Comparison of ENCODE assay signal across 11 cellular contexts in genomic region chr11:120807414-120808150, GRCh38.
A peak's percentile ranks its signal among the peaks of the same experiment; 100 is the strongest.
DNase-seq lines count a peak whose midpoint lies in the region; TF ChIP-seq lines count a peak whose summit lies in the region.
"Had no signal": no experiment of that assay in that cellular context is flagged by ENCODE, and none has a peak within 500 bp of the region (broad histone marks: within the 10 kb centered on the region; RNA-seq: fewer than 3 reads in every experiment).

No MANE protein-coding gene starts in this region.

- peak overlapping the region; percentile 54 for H3K27ac ChIP-seq in mesodermal cell (ENCODE audit: low read depth, low read length, severe bottlenecking)
- H3K27ac ChIP-seq in adrenal gland: no peak overlapping the region

- WGBS in mesodermal cell (ENCODE audit: insufficient coverage in 2 of 2), 2 experiments: 57 to 71% methylated on average over 8 to 13 of the region's 13 CpGs
- 79 to 83% (median 81%) methylated on average over 13 of the region's 13 CpGs for WGBS in adrenal gland, 4 donors

- H3K9me3 ChIP-seq in mesodermal cell (ENCODE audit: control insufficient read depth, low read length) (no peaks in the 10 kb centered on the region), adrenal gland (replicated peaks in 1 of 3) (no peaks in the 10 kb centered on the region)

- peak; percentile 83 for DNase-seq in COLO829 (ENCODE audit: low spot score)
- peak; percentile 78 for DNase-seq in LoVo (ENCODE audit: low spot score)
- DNase-seq in dermis blood vessel endothelial cell: peak; percentile 64
- no peak for DNase-seq in activated naive CD4-positive, alpha-beta T cell treated with Interleukin-2 at 50 U/mL for 16 hours
- DNase-seq in head of caudate nucleus: no peak
- no peak for DNase-seq in NCI-H2171 (lab: John Stamatoyannopoulos, UW)
- DNase-seq in adrenal gland: no peak
- DNase-seq: activated T-cell treated with anti-CD3 and anti-CD28 coated beads, Interleukin-2, amount 50 U/mL, for 72 hours; naive thymus-derived CD8-positive, alpha-beta T cell; NCI-H187 treated with DMSO at 0.1 percent for 48 hours had no signal

- no peak for TF ChIP-seq CTCF in adrenal gland (IDR thresholded peaks at IDR 0.05)

- no peaks in the 10 kb centered on the region for H3K36me3 ChIP-seq in mesodermal cell (ENCODE audit: control insufficient read depth, insufficient read depth, low read length)
- no peaks in the 10 kb centered on the region for H3K36me3 ChIP-seq in adrenal gland (replicated peaks in 1 of 2)

- no peak for TF ChIP-seq POLR2A in adrenal gland (IDR thresholded peaks at IDR 0.05)

- intact Hi-C loops in head of caudate nucleus (cut with DNase I): no loop called here
- intact Hi-C loops in adrenal gland (cut with DNase I): loop anchor here in 1 of 2 donors (10.0 kb wide), 1 partner anchor 293 kb away; the partner anchor contains the start of gene GRIK4

- H3K4me1 ChIP-seq in mesodermal cell (ENCODE audit: control insufficient read depth, insufficient read depth, low read length, poor library complexity, severe bottlenecking) (peaks cover 12% of the 10 kb centered on the region), adrenal gland (replicated peaks in 1 of 2) (no peaks in the 10 kb centered on the region)

- H3K4me3 ChIP-seq in mesodermal cell (ENCODE audit: extremely low read depth, insufficient read depth, low read length, poor library complexity, severe bottlenecking) (no peak overlapping the region), adrenal gland (no peak overlapping the region)

- H3K27me3 ChIP-seq in adrenal gland: no peaks in the 10 kb centered on the region

Comparison
In these comparisons a context has a peak if more than half of its experiments do, and no peak if none do; other contexts are left out.
1. DNase-seq: peak in COLO829 (single experiment), LoVo (single experiment) and dermis blood vessel endothelial cell (single experiment); none in activated naive CD4-positive, alpha-beta T cell treated with Interleukin-2 at 50 U/mL for 16 hours (single experiment), head of caudate nucleus (0 of 42), NCI-H2171 (single experiment) and adrenal gland (0 of 7).